Comparison of ENCODE assay signal across 24 cellular contexts in the genomic region with DNA sequence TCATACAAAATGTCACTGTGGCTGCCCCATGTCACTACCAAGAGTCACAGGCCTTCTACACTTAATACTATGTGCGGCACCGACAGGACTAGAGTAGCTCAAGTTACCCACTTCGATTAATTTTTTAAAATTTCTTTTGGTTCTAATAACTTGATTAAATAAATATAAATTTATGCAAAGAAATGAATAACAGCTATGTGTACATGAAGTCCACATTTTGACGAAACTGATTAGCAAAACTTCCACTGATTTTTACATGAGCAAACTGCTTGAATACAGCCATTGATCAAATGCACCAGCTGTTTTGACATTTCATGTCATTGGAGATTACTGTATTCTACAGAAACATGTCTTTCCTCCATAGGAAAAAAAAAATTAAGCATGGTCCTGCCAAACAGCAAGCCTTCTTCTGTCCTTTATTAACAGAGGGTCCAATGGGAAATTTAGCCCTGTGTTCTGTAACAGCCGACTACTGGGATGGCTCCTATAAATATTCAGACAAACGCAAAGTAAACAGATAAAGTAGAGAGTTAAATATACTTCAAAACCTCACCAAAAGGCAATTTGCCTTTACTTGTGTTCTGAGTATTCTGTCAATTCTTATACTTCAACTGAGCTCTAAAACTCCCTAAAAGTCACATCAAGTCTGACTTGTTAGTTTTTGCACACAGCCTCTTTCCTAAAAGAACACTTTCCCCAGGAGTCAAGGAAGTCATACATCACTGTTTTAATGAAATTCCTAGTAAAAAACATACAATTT. TPM values are rescaled to one million over a fixed set of nuclear protein-coding genes. Genes with fewer than 3 reads are reported as not detected.
A peak's percentile ranks its signal among the peaks of the same experiment; 100 is the strongest.
DNase-seq lines count a peak whose midpoint lies in the region; ATAC-seq, FAIRE-seq and TF ChIP-seq lines count a peak whose summit lies in the region.
"Had no signal": no experiment of that assay in that cellular context is flagged by ENCODE, and none has a peak within 500 bp of the region (broad histone marks: within the 10 kb centered on the region; RNA-seq: fewer than 3 reads in every experiment).

No MANE protein-coding gene starts in this region.

- no peak for FAIRE-seq in HepG2 (lab: Jason Lieb, UNC)
- FAIRE-seq: GM12892 had no signal

- ATAC-seq in HepG2 (no peak), right lobe of liver (no peak)
- no peak for ATAC-seq in stimulated activated naive CD8-positive, alpha-beta T cell treated with anti-CD3 and anti-CD28 coated beads, Interleukin-15, amount 100 ng/mL, for 72 hours
- ATAC-seq: activated CD8-positive, alpha-beta T cell treated with anti-CD3 and anti-CD28 coated beads for 36 hours had no signal

- DNase-seq in HepG2 (ENCODE audit: low spot score) (no peak), right lobe of liver (no peak), esophagus muscularis mucosa (ENCODE audit: extremely low spot score) (no peak), H7 (no peak), NCI-H526 treated with DMSO at 0.1 percent for 48 hours (lab: John Stamatoyannopoulos, UW) (no peak), UCSD-AML1 (lab: John Stamatoyannopoulos, UW; ENCODE audit: unreplicated experiment) (no peak)
- no peak for DNase-seq in stimulated activated naive CD8-positive, alpha-beta T cell treated with anti-CD3 and anti-CD28 coated beads, Interleukin-15, amount 100 ng/mL, for 72 hours
- DNase-seq: activated CD8-positive, alpha-beta T cell treated with anti-CD3 and anti-CD28 coated beads for 36 hours; activated naive CD4-positive, alpha-beta T cell treated with Interleukin-2 at 50 U/mL for 16 hours; amniotic stem cell; central memory CD4-positive, alpha-beta T cell; COR-L47; erythroblast; foreskin melanocyte; Karpas-422; naive B cell; NCI-H1048; NCI-H1930; SK-N-SH; stimulated activated CD4-positive, alpha-beta T cell treated with anti-CD3 and anti-CD28 coated beads, Interleukin-12 subunit alpha, Interleukin-12 subunit beta, amount 100 ng/mL, for 4 hours had no signal

- peak overlapping the region; percentile 70 to 98 (median 97) for H3K4me3 Mint-ChIP-seq in nephron
- H3K4me3 Mint-ChIP-seq in stimulated activated naive CD8-positive, alpha-beta T cell treated with anti-CD3 and anti-CD28 coated beads, Interleukin-15, amount 100 ng/mL, for 72 hours = no peak overlapping the region
- H3K4me3 Mint-ChIP-seq: activated CD8-positive, alpha-beta T cell treated with anti-CD3 and anti-CD28 coated beads for 36 hours; memory B cell; naive B cell had no signal

- H3K4me1 ChIP-seq in HepG2 (ENCODE audit: insufficient read depth, low read length) (peaks cover 50% of the 10 kb centered on the region), right lobe of liver (peaks cover 0 to 40% (median 12%) of the 10 kb centered on the region in 4 donors), esophagus muscularis mucosa (peaks cover 10 to 80% (median 75%) of the 10 kb centered on the region in 4 donors)

- CTCF ChIA-PET in HepG2 (lab: Yijun Ruan, JAX; ENCODE audit: low intra/inter-chr PET ratio, low total read pairs) = no interaction called here

- TF ChIP-seq CTCF in HepG2 (CRISPR knock-in tag; IDR thresholded peaks at IDR 0.05) = no peak
- TF ChIP-seq CTCF in right lobe of liver (IDR thresholded peaks at IDR 0.05) = no peak
- TF ChIP-seq CTCF in esophagus muscularis mucosa (IDR thresholded peaks at IDR 0.05) = no peak
- TF ChIP-seq CTCF in nephron (IDR thresholded peaks at IDR 0.05; ENCODE audit: unreplicated experiment in 3 of 3) = no peak

- no peak overlapping the region for H2AFZ ChIP-seq in HepG2 (ENCODE audit: low read length)

- POLR2A ChIA-PET in HepG2 (lab: Yijun Ruan, JAX) = no interaction called here

- H3K9me3 ChIP-seq in HepG2 (ENCODE audit: low read length) = no peaks in the 10 kb centered on the region
- H3K9me3 ChIP-seq in right lobe of liver = no peaks in the 10 kb centered on the region
- no peaks in the 10 kb centered on the region for H3K9me3 ChIP-seq in esophagus muscularis mucosa
- H3K9me3 ChIP-seq: BLaER1, SK-N-SH had no signal

- H3K4me3 ChIP-seq in HepG2 (replicated peaks in 1 of 3; ENCODE audit: insufficient read depth in 1 of 3, low read depth in 2 of 3, low read length in 3 of 3) (no peak overlapping the region), right lobe of liver (no peak overlapping the region), esophagus muscularis mucosa (no peak overlapping the region), H7 (ENCODE audit: insufficient read depth, low read depth, low read length) (no peak overlapping the region)
- H3K4me3 ChIP-seq: BLaER1 had no signal

- in situ Hi-C loops in HepG2 (cut with HindIII; ENCODE audit: extremely low pct_ligation_motif_present, low pct_unique_long_range_greater_than_20kb) = no loop called here

- 77% methylated on average over 6 of the region's 6 CpGs for WGBS in HepG2 (ENCODE audit: low lambda C conversion rate)
- 54% methylated on average over 6 of the region's 6 CpGs for WGBS in right lobe of liver (ENCODE audit: insufficient coverage, low coverage, low lambda C conversion rate, missing lambda C conversion rate)
- 67% methylated on average over 6 of the region's 6 CpGs for WGBS in esophagus muscularis mucosa

- H3K4me2 ChIP-seq in HepG2 (ENCODE audit: low read depth, low read length) = peak overlapping the region; percentile 47; the same call in 1 of the 2 replicates
- H3K4me2 ChIP-seq: BLaER1, SK-N-SH had no signal

- H3K9ac ChIP-seq in HepG2 (ENCODE audit: insufficient read depth, low read depth, low read length) = no peak overlapping the region
- H3K9ac ChIP-seq: BLaER1, SK-N-SH had no signal

- H3K36me3 ChIP-seq in HepG2 (replicated peaks in 1 of 2; ENCODE audit: control insufficient read depth in 1 of 2, insufficient read depth in 2 of 2, low read length in 2 of 2) (no peaks in the 10 kb centered on the region; a peak in 1 of 5 replicates), right lobe of liver (no peaks in the 10 kb centered on the region), esophagus muscularis mucosa (no peaks in the 10 kb centered on the region), H7 (replicated peaks; ENCODE audit: control insufficient read depth, insufficient read depth, low read length) (no peaks in the 10 kb centered on the region; the same call in 1 of the 2 replicates)
- H3K36me3 ChIP-seq: BLaER1 had no signal

- peaks cover 42% of the 10 kb centered on the region for H3K4me1 Mint-ChIP-seq in nephron
- peaks cover 14% of the 10 kb centered on the region for H3K4me1 Mint-ChIP-seq in stimulated activated naive CD8-positive, alpha-beta T cell treated with anti-CD3 and anti-CD28 coated beads, Interleukin-15, amount 100 ng/mL, for 72 hours
- H3K4me1 Mint-ChIP-seq: memory B cell had no signal

- no peaks in the 10 kb centered on the region for H3K36me3 Mint-ChIP-seq in nephron (ENCODE audit: low read depth)
- H3K36me3 Mint-ChIP-seq: memory B cell, naive B cell had no signal

- H3K79me2 ChIP-seq in HepG2 (ENCODE audit: insufficient read depth, low read length) = peaks cover 51% of the 10 kb centered on the region

- H3K27me3 ChIP-seq in HepG2 (ENCODE audit: control insufficient read depth in 1 of 2, insufficient read depth in 2 of 2, low read length in 2 of 2) = no peaks in the 10 kb centered on the region; a peak in 1 of 5 replicates
- no peaks in the 10 kb centered on the region for H3K27me3 ChIP-seq in right lobe of liver
- H3K27me3 ChIP-seq in esophagus muscularis mucosa = peaks cover 0 to 16% (median 0%) of the 10 kb centered on the region in 4 donors
- H3K27me3 ChIP-seq in H7 (ENCODE audit: control insufficient read depth, insufficient read depth, low read length) = peaks cover 30% of the 10 kb centered on the region

- no TSS peak for BruUV-seq in HepG2 (replicated peaks; lab: Mats Ljungman, UMichigan)

- no peak for TF ChIP-seq EP300 in HepG2 (IDR thresholded peaks at IDR 0.05; ENCODE audit: low read depth in 2 of 2, low read length in 2 of 2)
- no peak for TF ChIP-seq EP300 in HepG2 (CRISPR knock-in tag; IDR thresholded peaks at IDR 0.05; ENCODE audit: borderline replicate concordance)
- TF ChIP-seq EP300 in esophagus muscularis mucosa (IDR thresholded peaks at IDR 0.05) = no peak

- H3K27ac Mint-ChIP-seq in nephron = peak overlapping the region in 1 of 3 experiments; percentile 93
- no peak overlapping the region for H3K27ac Mint-ChIP-seq in stimulated activated naive CD8-positive, alpha-beta T cell treated with anti-CD3 and anti-CD28 coated beads, Interleukin-15, amount 100 ng/mL, for 72 hours
- H3K27ac Mint-ChIP-seq: activated CD8-positive, alpha-beta T cell treated with anti-CD3 and anti-CD28 coated beads for 36 hours; memory B cell; naive B cell had no signal

- peaks cover 66% of the 10 kb centered on the region for H3K27me3 Mint-ChIP-seq in nephron (ENCODE audit: low read depth)
- H3K27me3 Mint-ChIP-seq in stimulated activated naive CD8-positive, alpha-beta T cell treated with anti-CD3 and anti-CD28 coated beads, Interleukin-15, amount 100 ng/mL, for 72 hours = peaks cover 63% of the 10 kb centered on the region
- H3K27me3 Mint-ChIP-seq: memory B cell had no signal

- H3K27ac ChIP-seq in HepG2 (ENCODE audit: extremely low read length, insufficient read depth, low read length) = no peak overlapping the region
- peak overlapping the region in 1 of 3 donors; percentile 95 for H3K27ac ChIP-seq in right lobe of liver
- peak overlapping the region; percentile 83 to 89 (median 85) for H3K27ac ChIP-seq in esophagus muscularis mucosa (replicated peaks in 1 of 4)
- H3K27ac ChIP-seq: BLaER1 had no signal

- no peak for TF ChIP-seq RAD21 in HepG2 (CRISPR knock-in tag; IDR thresholded peaks at IDR 0.05)

- no peaks in the 10 kb centered on the region for H3K9me3 Mint-ChIP-seq in nephron
- H3K9me3 Mint-ChIP-seq in stimulated activated naive CD8-positive, alpha-beta T cell treated with anti-CD3 and anti-CD28 coated beads, Interleukin-15, amount 100 ng/mL, for 72 hours = no peaks in the 10 kb centered on the region
- H3K9me3 Mint-ChIP-seq: activated CD8-positive, alpha-beta T cell treated with anti-CD3 and anti-CD28 coated beads for 36 hours; memory B cell; naive B cell had no signal

- H4K20me1 ChIP-seq in HepG2 (ENCODE audit: insufficient read depth, low read length) = 0 out of 2 replicates have a peak, but pooled peaks cover 5% of the 10 kb centered on the region

- no peak for TF ChIP-seq POLR2A in HepG2 (IDR thresholded peaks at IDR 0.05; ENCODE audit: insufficient read depth in 1 of 2, low read depth in 2 of 2, low read length in 2 of 2)
- no peak for TF ChIP-seq POLR2A in right lobe of liver (IDR thresholded peaks at IDR 0.05)
- no peak for TF ChIP-seq POLR2A in esophagus muscularis mucosa (IDR thresholded peaks at IDR 0.05; ENCODE audit: low read depth)

- intact Hi-C loops in HepG2 (cut with micrococcal nuclease; ENCODE audit: unreplicated experiment) = loop anchor here (2.0 to 5.0 kb wide), 2 partner anchors 36 to 87 kb away; no protein-coding TSS in a partner anchor
- intact Hi-C loops in right lobe of liver (cut with DNase I) = no loop called here
- intact Hi-C loops in esophagus muscularis mucosa (cut with DNase I) = loop anchor here (10.0 kb wide), 1 partner anchor 649 kb away; no protein-coding TSS in a partner anchor

RNA-seq across cellular contexts. Expression of gene COBL, which starts 3.2 kb away (rescaled TPM):
- total RNA-seq in HepG2 (2016; rRNA removed; fragmentation: Illumina TruSeq; extraction: Trizol) (3.8 and 4.4 TPM in 2 replicates), right lobe of liver (10 to 100 TPM; 21.5 to 35.9 (median 24.6) TPM), esophagus muscularis mucosa (10 to 100 TPM; 29.8 to 51.4 (median 45.9) TPM)
- total RNA-seq in HepG2 (2016; cell fraction: cytosol; rRNA removed; fragmentation: Illumina TruSeq; extraction: Trizol; ENCODE audit: low read depth) = 1.7 and 3.4 TPM in 2 replicates
- 2.9 and 3.7 TPM in 2 replicates for total RNA-seq in HepG2 (2016; cell fraction: insoluble cytoplasmic fraction; rRNA removed; fragmentation: Illumina TruSeq; extraction: Trizol)
- 3.3 TPM in 2 replicates for total RNA-seq in HepG2 (2016; cell fraction: membrane; rRNA removed; fragmentation: Illumina TruSeq; extraction: Trizol)
- 7.8 and 8.5 TPM in 2 replicates for total RNA-seq in HepG2 (2016; cell fraction: nucleus; rRNA removed; fragmentation: Illumina TruSeq; extraction: Trizol)
- polyA plus RNA-seq in HepG2 (2011; rRNA removed) = 4.9 and 8.4 TPM in 2 replicates
- polyA plus RNA-seq in HepG2 (2011; cell fraction: cytosol; rRNA removed) = 3.8 and 4.6 TPM in 2 replicates
- 5.7 and 7.9 TPM in 2 replicates for polyA plus RNA-seq in HepG2 (2011; cell fraction: nucleus; rRNA removed)
- polyA plus RNA-seq in HepG2 (2012) = 13.2 and 13.3 TPM in 2 replicates
- 0.85 and 0.88 TPM in 2 replicates for polyA plus RNA-seq in HepG2 (2016; cell fraction: cytosol; fragmentation: Illumina TruSeq; extraction: Trizol; ENCODE audit: low read depth)
- polyA plus RNA-seq in HepG2 (2016; cell fraction: insoluble cytoplasmic fraction; fragmentation: Illumina TruSeq; extraction: Trizol; ENCODE audit: low read depth) = 4.3 and 5.9 TPM in 2 replicates
- 1.7 and 2.0 TPM in 2 replicates for polyA plus RNA-seq in HepG2 (2016; cell fraction: membrane; fragmentation: Illumina TruSeq; extraction: Trizol; ENCODE audit: low read depth)
- polyA plus RNA-seq in HepG2 (2016; cell fraction: nucleus; fragmentation: Illumina TruSeq; extraction: Trizol; ENCODE audit: insufficient read depth, low read depth) = 7.6 and 8.4 TPM in 2 replicates
- polyA minus RNA-seq in HepG2 (2011; rRNA and poly(A)+ RNA removed; ENCODE audit: low replicate concordance) = 15.4 and 59.2 TPM in 2 replicates
- polyA minus RNA-seq in HepG2 (2011; cell fraction: cytosol; rRNA and poly(A)+ RNA removed) = 5.0 and 7.4 TPM in 2 replicates
- 17.9 and 22.8 TPM in 2 replicates for polyA minus RNA-seq in HepG2 (2011; cell fraction: nucleus; rRNA and poly(A)+ RNA removed)
- 4.2 and 4.6 TPM in 2 replicates for total RNA-seq in H7 (2014; rRNA removed; shearing (Covaris generic))
- total RNA-seq: activated CD8-positive, alpha-beta T cell treated with anti-CD3 and anti-CD28 coated beads for 36 hours had no signal

Comparison
In these comparisons a context has a peak if more than half of its experiments do, and no peak if none do; other contexts are left out.
1. intact Hi-C loops: an anchor here in HepG2 (2.0 to 5.0 kb wide) and esophagus muscularis mucosa (10.0 kb wide); none called in right lobe of liver.
2. H3K4me3 Mint-ChIP-seq: peak in nephron (3 of 3); none in stimulated activated naive CD8-positive, alpha-beta T cell treated with anti-CD3 and anti-CD28 coated beads, Interleukin-15, amount 100 ng/mL, for 72 hours (0 of 2).